In genomic region chr16:81521141-81521626, GRCh38 we compare ENCODE assay signal across 9 cellular contexts.
DNase-seq lines count a peak whose midpoint lies in the region; ATAC-seq and TF ChIP-seq lines count a peak whose summit lies in the region.
"Had no signal": no experiment of that assay in that cellular context is flagged by ENCODE, and none has a peak within 500 bp of the region (broad histone marks: within the 10 kb centered on the region; RNA-seq: fewer than 3 reads in every experiment).

No MANE protein-coding gene starts in this region.

- H3K27ac ChIP-seq in testis, result no peak overlapping the region
- H3K27ac ChIP-seq: right lobe of liver had no signal

- peaks cover 60% of the 10 kb centered on the region for H3K4me1 Mint-ChIP-seq in activated T-helper 1 cell treated with anti-CD3 and anti-CD28 coated beads, Interleukin-12 subunit alpha, Interleukin-12 subunit beta, Interleukin-2, Interleukin-4 antibody, amounts not matched to agents 30 ng/mL and 10 ng/mL and 1 ng/mL, durations not matched to agents 14 hours and 24 hours and 36 hours (ENCODE audit: low read depth)
- H3K4me1 Mint-ChIP-seq in naive B cell, result peaks cover 35 to 40% (median 36%) of the 10 kb centered on the region in 3 donors

- 74 to 80% methylated on average over 19 of the region's 19 CpGs for WGBS in testis, 2 donors

- H3K36me3 Mint-ChIP-seq in activated T-helper 1 cell treated with anti-CD3 and anti-CD28 coated beads, Interleukin-12 subunit alpha, Interleukin-12 subunit beta, Interleukin-2, Interleukin-4 antibody, amounts not matched to agents 30 ng/mL and 10 ng/mL and 1 ng/mL, durations not matched to agents 14 hours and 24 hours and 36 hours (ENCODE audit: low read depth), result peaks cover 3% of the 10 kb centered on the region
- no peaks in the 10 kb centered on the region for H3K36me3 Mint-ChIP-seq in naive B cell

- peak overlapping the region; percentile 79 for H3K27ac Mint-ChIP-seq in activated T-helper 1 cell treated with anti-CD3 and anti-CD28 coated beads, Interleukin-12 subunit alpha, Interleukin-12 subunit beta, Interleukin-2, Interleukin-4 antibody, amounts not matched to agents 30 ng/mL and 10 ng/mL and 1 ng/mL, durations not matched to agents 14 hours and 24 hours and 36 hours
- H3K27ac Mint-ChIP-seq in naive B cell, result peak overlapping the region; percentile 25 to 94 (median 86)

- no peaks in the 10 kb centered on the region for H3K36me3 ChIP-seq in testis (ENCODE audit: low read depth, missing control alignments)
- H3K36me3 ChIP-seq: right lobe of liver had no signal

- peaks cover under 1% of the 10 kb centered on the region for H3K4me1 ChIP-seq in testis

- ATAC-seq in GM19043 (IDR thresholded peaks at IDR 0.05; ENCODE audit: low read depth, unreplicated experiment) (peak; percentile 73), naive B cell (ENCODE audit: low read depth in 2 of 2) (peak; percentile 83 to 84), omental fat pad (ENCODE audit: low FRiP score) (no peak)

- intact Hi-C loops in activated T-helper 1 cell treated with anti-CD3 and anti-CD28 coated beads, Interleukin-12 subunit alpha, Interleukin-12 subunit beta, Interleukin-2, Interleukin-4 antibody, amounts not matched to agents 30 ng/mL and 10 ng/mL and 1 ng/mL, durations not matched to agents 14 hours and 24 hours and 36 hours (cut with micrococcal nuclease), result loop anchor here (2.0 to 5.0 kb wide), 4 partner anchors 52 to 444 kb away; partner anchors contain the start of gene C16orf46
- intact Hi-C loops in testis (cut with DNase I; ENCODE audit: low total_unique reads), result no loop called here

- no peaks in the 10 kb centered on the region for H3K9me3 Mint-ChIP-seq in activated T-helper 1 cell treated with anti-CD3 and anti-CD28 coated beads, Interleukin-12 subunit alpha, Interleukin-12 subunit beta, Interleukin-2, Interleukin-4 antibody, amounts not matched to agents 30 ng/mL and 10 ng/mL and 1 ng/mL, durations not matched to agents 14 hours and 24 hours and 36 hours
- H3K9me3 Mint-ChIP-seq in naive B cell, result no peaks in the 10 kb centered on the region

- TF ChIP-seq CTCF in testis (IDR thresholded peaks at IDR 0.05) (no peak), omental fat pad (IDR thresholded peaks at IDR 0.05) (no peak)

- H3K4me3 Mint-ChIP-seq in activated T-helper 1 cell treated with anti-CD3 and anti-CD28 coated beads, Interleukin-12 subunit alpha, Interleukin-12 subunit beta, Interleukin-2, Interleukin-4 antibody, amounts not matched to agents 30 ng/mL and 10 ng/mL and 1 ng/mL, durations not matched to agents 14 hours and 24 hours and 36 hours, result peak overlapping the region; percentile 4
- no peak overlapping the region for H3K4me3 Mint-ChIP-seq in naive B cell

- H3K27me3 Mint-ChIP-seq in activated T-helper 1 cell treated with anti-CD3 and anti-CD28 coated beads, Interleukin-12 subunit alpha, Interleukin-12 subunit beta, Interleukin-2, Interleukin-4 antibody, amounts not matched to agents 30 ng/mL and 10 ng/mL and 1 ng/mL, durations not matched to agents 14 hours and 24 hours and 36 hours (ENCODE audit: insufficient read depth), result no peaks in the 10 kb centered on the region
- no peaks in the 10 kb centered on the region for H3K27me3 Mint-ChIP-seq in naive B cell

- H3K9me3 ChIP-seq in testis, result no peaks in the 10 kb centered on the region
- H3K9me3 ChIP-seq: right lobe of liver had no signal

- H3K4me3 ChIP-seq in testis, result no peak overlapping the region
- H3K4me3 ChIP-seq: right lobe of liver had no signal

- DNase-seq in NCI-H69 (lab: John Stamatoyannopoulos, UW) (peak; percentile 3), naive B cell (peak; percentile 67), testis (peak; percentile 30), omental fat pad (ENCODE audit: low spot score) (no peak), NCI-H446 treated with DMSO at 0.1 percent for 48 hours (lab: John Stamatoyannopoulos, UW) (no peak), NCI-H774 (lab: John Stamatoyannopoulos, UW) (no peak)
- peak; percentile 81 for DNase-seq in activated T-helper 1 cell treated with anti-CD3 and anti-CD28 coated beads, Interleukin-12 subunit alpha, Interleukin-12 subunit beta, Interleukin-2, Interleukin-4 antibody, amounts not matched to agents 30 ng/mL and 10 ng/mL and 1 ng/mL, durations not matched to agents 14 hours and 24 hours and 36 hours (ENCODE audit: low spot score)

- H3K27me3 ChIP-seq in testis, result no peaks in the 10 kb centered on the region
- H3K27me3 ChIP-seq: right lobe of liver had no signal

- no peak for TF ChIP-seq POLR2A in testis (IDR thresholded peaks at IDR 0.05)

Comparison
In these comparisons a context has a peak if more than half of its experiments do, and no peak if none do; other contexts are left out.
1. DNase-seq: peak in NCI-H69 (single experiment), activated T-helper 1 cell treated with anti-CD3 and anti-CD28 coated beads, Interleukin-12 subunit alpha, Interleukin-12 subunit beta, Interleukin-2, Interleukin-4 antibody, amounts not matched to agents 30 ng/mL and 10 ng/mL and 1 ng/mL, durations not matched to agents 14 hours and 24 hours and 36 hours (single experiment), naive B cell (single experiment) and testis (single experiment); none in omental fat pad (single experiment), NCI-H446 treated with DMSO at 0.1 percent for 48 hours (single experiment) and NCI-H774 (single experiment).